ENCODE assay signal across 8 cellular contexts in the genomic region with DNA sequence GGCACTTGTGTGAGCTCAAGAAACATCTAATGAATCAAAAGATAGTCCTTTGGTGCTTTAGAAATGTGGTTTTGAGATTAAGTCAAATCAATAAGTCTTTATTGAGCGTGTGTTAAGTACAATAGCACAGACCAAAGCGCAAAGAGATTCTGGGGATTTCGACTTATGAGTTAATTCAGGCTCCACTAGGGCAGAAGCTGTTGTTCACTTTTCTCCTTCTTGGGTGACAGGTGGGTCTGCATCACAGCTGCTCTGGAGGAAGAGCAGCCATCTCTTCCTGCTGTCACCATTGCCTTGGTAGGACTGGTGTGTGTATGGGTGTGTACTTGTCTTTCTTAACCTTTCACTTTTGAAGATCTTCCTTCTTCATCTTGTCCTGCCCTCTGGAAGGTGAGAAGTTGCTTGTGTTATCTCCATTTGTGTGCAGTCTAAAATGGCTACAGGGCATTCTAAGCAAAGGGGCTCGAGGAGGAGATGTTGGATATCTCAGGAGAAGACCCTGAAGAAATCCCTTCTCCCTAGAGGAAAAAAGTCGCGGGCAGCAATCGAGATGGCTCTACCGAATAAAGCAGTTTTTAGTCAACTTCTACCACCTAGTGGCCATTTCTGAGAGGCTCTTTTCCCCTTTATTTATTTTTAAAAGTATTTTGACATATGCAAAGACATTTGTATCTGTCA. TPM values are rescaled to one million over a fixed set of nuclear protein-coding genes. Genes with fewer than 3 reads are reported as not detected.
A peak's percentile ranks its signal among the peaks of the same experiment; 100 is the strongest.
DNase-seq lines count a peak whose midpoint lies in the region; ATAC-seq, FAIRE-seq and TF ChIP-seq lines count a peak whose summit lies in the region.

No MANE protein-coding gene starts in this region.

- H3K27me3 ChIP-seq in GM23248 (replicated peaks; ENCODE audit: insufficient read depth), result no peaks in the 10 kb centered on the region
- no peaks in the 10 kb centered on the region for H3K27me3 ChIP-seq in MM.1S (replicated peaks; ENCODE audit: insufficient read depth, low read length)
- no peaks in the 10 kb centered on the region for H3K27me3 ChIP-seq in smooth muscle cell (ENCODE audit: low read depth)

- peak overlapping the region; percentile 68 to 87 (median 80) for H3K4me3 Mint-ChIP-seq in brain

- WGBS in GM23248 (ENCODE audit: low coverage in 1 of 2, low lambda C conversion rate in 2 of 2, missing lambda C conversion rate in 2 of 2), 2 experiments, result 24 to 30% methylated on average over 8 of the region's 8 CpGs
- WGBS in smooth muscle cell (ENCODE audit: low lambda C conversion rate), result 27% methylated on average over 8 of the region's 8 CpGs

- peak; percentile 82 for TF ChIP-seq CTCF in MM.1S (IDR thresholded peaks at IDR 0.05; ENCODE audit: low read length)
- TF ChIP-seq CTCF in brain (conservative IDR thresholded peaks at IDR 0.05), result peak; percentile 67 to 79
- peak; percentile 77 for TF ChIP-seq CTCF in smooth muscle cell (IDR thresholded peaks at IDR 0.05; ENCODE audit: borderline replicate concordance, insufficient read depth, poor library complexity, severe bottlenecking)

- peak; percentile 67 for DNase-seq in EL
- DNase-seq in GM23248, result peak; percentile 74
- DNase-seq in MM.1S, result peak; percentile 84
- peak; percentile 40 for DNase-seq in SHP77 treated with DMSO at 0.1 percent for 48 hours (lab: John Stamatoyannopoulos, UW)
- no peak for DNase-seq in smooth muscle cell (lab: John Stamatoyannopoulos, UW; ENCODE audit: unreplicated experiment)

- H3K36me3 Mint-ChIP-seq in brain, result no peaks in the 10 kb centered on the region

- H3K4me2 ChIP-seq in GM23248 (ENCODE audit: unreplicated experiment), result peak overlapping the region; percentile 88
- H3K4me2 ChIP-seq in MM.1S (ENCODE audit: low read depth, low read length), result peak overlapping the region; percentile 42
- H3K4me2 ChIP-seq in smooth muscle cell, result peak overlapping the region; percentile 82

- H3K9me3 ChIP-seq in GM23248 (ENCODE audit: low read depth) (no peaks in the 10 kb centered on the region), MM.1S (replicated peaks; ENCODE audit: insufficient read depth, low read length) (no peaks in the 10 kb centered on the region), smooth muscle cell (replicated peaks; ENCODE audit: low read depth) (no peaks in the 10 kb centered on the region)

- H3K4me3 ChIP-seq in GM23248 (peak overlapping the region; percentile 81), MM.1S (ENCODE audit: low read length) (peak overlapping the region; percentile 67), smooth muscle cell (peak overlapping the region; percentile 50)

- H3K36me3 ChIP-seq in GM23248 (ENCODE audit: low read depth), result no peaks in the 10 kb centered on the region
- no peaks in the 10 kb centered on the region for H3K36me3 ChIP-seq in MM.1S (replicated peaks; ENCODE audit: insufficient read depth, low read length)
- no peaks in the 10 kb centered on the region for H3K36me3 ChIP-seq in smooth muscle cell (ENCODE audit: low read depth)

- FAIRE-seq in islet of Langerhans (lab: Jason Lieb, UNC), result peak; percentile 94

- H3K4me1 Mint-ChIP-seq in brain, result peaks cover 18% of the 10 kb centered on the region

- peak overlapping the region in 3 of 5 experiments; percentile 53 to 62 (median 59) for H3K27ac Mint-ChIP-seq in brain

- peaks cover 15% of the 10 kb centered on the region; the same call in 1 of the 2 replicates for H3F3A ChIP-seq in GM23248 (ENCODE audit: insufficient read depth)
- H3F3A ChIP-seq in MM.1S (ENCODE audit: insufficient read depth, low read length), result no peaks in the 10 kb centered on the region
- no peaks in the 10 kb centered on the region for H3F3A ChIP-seq in smooth muscle cell (ENCODE audit: low read depth)

- ATAC-seq in GM21737 (IDR thresholded peaks at IDR 0.05; ENCODE audit: unreplicated experiment), result no peak

- H3K4me1 ChIP-seq in GM23248 (ENCODE audit: insufficient read depth), result peaks cover 13% of the 10 kb centered on the region
- peaks cover 11% of the 10 kb centered on the region; the same call in 1 of the 2 replicates for H3K4me1 ChIP-seq in MM.1S (ENCODE audit: low read length)
- H3K4me1 ChIP-seq in smooth muscle cell (ENCODE audit: low read depth), result no peaks in the 10 kb centered on the region

- H3K9me2 ChIP-seq in GM23248 (ENCODE audit: insufficient read depth) (no peaks in the 10 kb centered on the region), MM.1S (replicated peaks; ENCODE audit: insufficient read depth, low read length) (no peaks in the 10 kb centered on the region)

- H3K27ac ChIP-seq in GM23248 (no peak overlapping the region), MM.1S (ENCODE audit: low read length) (no peak overlapping the region), smooth muscle cell (ENCODE audit: low read depth) (no peak overlapping the region)

- H3K79me2 ChIP-seq in GM23248 (ENCODE audit: insufficient read depth) (no peaks in the 10 kb centered on the region), MM.1S (ENCODE audit: low read length) (no peaks in the 10 kb centered on the region), smooth muscle cell (ENCODE audit: low read depth) (no peaks in the 10 kb centered on the region)

- in situ Hi-C loops in GM23248 (cut with MboI), result no loop called here

- peaks cover 3% of the 10 kb centered on the region for H3K27me3 Mint-ChIP-seq in brain

- H4K20me1 ChIP-seq in GM23248 (ENCODE audit: insufficient read depth) (no peaks in the 10 kb centered on the region), MM.1S (ENCODE audit: insufficient read depth, low read length) (no peaks in the 10 kb centered on the region), smooth muscle cell (ENCODE audit: low read depth) (no peaks in the 10 kb centered on the region)

- peak overlapping the region; percentile 52 for H3K9ac ChIP-seq in GM23248
- H3K9ac ChIP-seq in MM.1S (ENCODE audit: low read length), result peak overlapping the region; percentile 39; the same call in 1 of the 2 replicates
- no peak overlapping the region for H3K9ac ChIP-seq in smooth muscle cell (ENCODE audit: low read depth)

- H3K9me3 Mint-ChIP-seq in brain, result peaks cover 2 to 9% (median 6%) of the 10 kb centered on the region in 5 experiments

- H2AFZ ChIP-seq in GM23248, result peak overlapping the region; percentile 86
- H2AFZ ChIP-seq in MM.1S (ENCODE audit: low read length), result peak overlapping the region; percentile 89
- peak overlapping the region; percentile 32 for H2AFZ ChIP-seq in smooth muscle cell (ENCODE audit: low read depth)

RNA-seq across cellular contexts. Expression of gene DISC1, which starts 22.9 kb away (rescaled TPM):
- total RNA-seq in GM23248 (2014; rRNA removed; shearing (Covaris generic)), result 1.2 and 2.0 TPM in 2 replicates
- polyA plus RNA-seq in GM23248 (2016; fragmentation: Nextera tagmentation; extraction: Ambion mirVana) (0.29 and 0.43 TPM in 2 replicates), brain (ENCODE audit: insufficient read depth, low read depth, low replicate concordance) (3.3 TPM), smooth muscle cell (0.86 and 0.89 TPM in 2 replicates)
- total RNA-seq in smooth muscle cell, result 2.8 and 4.3 TPM in 2 replicates

Comparison
In these comparisons a context has a peak if more than half of its experiments do, and no peak if none do; other contexts are left out.
1. H2AFZ ChIP-seq: peak in every context shown above with its lines; median percentile 89 in MM.1S; 86 in GM23248; 32 in smooth muscle cell.